Comparison of ENCODE assay signal across 37 cellular contexts in genomic region chr1:163335216-163335615, GRCh38. TPM values are rescaled to one million over a fixed set of nuclear protein-coding genes. Genes with fewer than 3 reads are reported as not detected.
"Had no signal": no experiment of that assay in that cellular context is flagged by ENCODE, and none has a peak within 500 bp of the region (broad histone marks: within the 10 kb centered on the region; RNA-seq: fewer than 3 reads in every experiment).

No MANE protein-coding gene starts in this region.

- H3K9me3 ChIP-seq: ascending aorta had no signal

- H3K4me3 Mint-ChIP-seq: activated CD4-positive, alpha-beta memory T cell treated with anti-CD3 and anti-CD28 coated beads, Interleukin-2, amount 10 ng/mL, durations not matched to agents 7 days and 5 days; activated CD4-positive, alpha-beta T cell treated with anti-CD3 and anti-CD28 coated beads for 36 hours; activated CD4-positive, alpha-beta T cell treated with anti-CD3 and anti-CD28 coated beads, Interleukin-2, amount 10 ng/mL, durations not matched to agents 7 days and 5 days; activated CD8-positive, alpha-beta memory T cell treated with anti-CD3 and anti-CD28 coated beads, Interleukin-2, amount 10 ng/mL, durations not matched to agents 7 days and 5 days; activated CD8-positive, alpha-beta T cell treated with anti-CD3 and anti-CD28 coated beads, Interleukin-2, amount 10 ng/mL, durations not matched to agents 7 days and 5 days; activated naive CD4-positive, alpha-beta T cell treated with anti-CD3 and anti-CD28 coated beads, Interleukin-2, amount 10 ng/mL, durations not matched to agents 7 days and 5 days; activated naive CD4-positive, alpha-beta T cell treated with anti-CD3 and anti-CD28 coated beads, Interleukin-2, amount 50 U/mL, for 24 hours; activated naive CD8-positive, alpha-beta T cell; activated naive CD8-positive, alpha-beta T cell treated with anti-CD3 and anti-CD28 coated beads, Interleukin-2, amount 10 ng/mL, durations not matched to agents 7 days and 5 days; activated naive CD8-positive, alpha-beta T cell treated with anti-CD3 and anti-CD28 coated beads, Interleukin-2, amount 50 U/mL, for 24 hours; activated T-cell treated with anti-CD3 and anti-CD28 coated beads, Interleukin-2, amount 50 U/mL, for 24 hours; brain; central memory CD8-positive, alpha-beta T cell; T-helper 1 cell treated with Interleukin-12 subunit alpha and Interleukin-12 subunit beta and Interleukin-4 antibody, amounts not matched to agents 30 μg/mL and 1 μg/mL, for 36 hours; T-helper 2 cell treated with Interferon-gamma antibody and Interleukin-4, amounts not matched to agents 5 μg/mL and 100 μg/mL, for 36 hours had no signal

- FAIRE-seq: bronchial epithelial cell had no signal

- H3K4me1 Mint-ChIP-seq: activated CD4-positive, alpha-beta T cell treated with anti-CD3 and anti-CD28 coated beads for 36 hours; activated CD4-positive, alpha-beta T cell treated with anti-CD3 and anti-CD28 coated beads, Interleukin-2, amount 10 ng/mL, durations not matched to agents 7 days and 5 days; activated naive CD4-positive, alpha-beta T cell treated with anti-CD3 and anti-CD28 coated beads, Interleukin-2, amount 50 U/mL, for 24 hours; activated naive CD8-positive, alpha-beta T cell treated with anti-CD3 and anti-CD28 coated beads, Interleukin-2, amount 50 U/mL, for 24 hours; brain; central memory CD8-positive, alpha-beta T cell had no signal

- H3K27ac ChIP-seq: ascending aorta, cardiac muscle cell, VCaP had no signal

- H3K27me3 Mint-ChIP-seq: activated CD4-positive, alpha-beta memory T cell treated with anti-CD3 and anti-CD28 coated beads, Interleukin-2, amount 10 ng/mL, durations not matched to agents 7 days and 5 days; activated CD4-positive, alpha-beta T cell treated with anti-CD3 and anti-CD28 coated beads for 36 hours; activated CD4-positive, alpha-beta T cell treated with anti-CD3 and anti-CD28 coated beads, Interleukin-2, amount 10 ng/mL, durations not matched to agents 7 days and 5 days; activated CD8-positive, alpha-beta memory T cell treated with anti-CD3 and anti-CD28 coated beads, Interleukin-2, amount 10 ng/mL, durations not matched to agents 7 days and 5 days; activated naive CD4-positive, alpha-beta T cell treated with anti-CD3 and anti-CD28 coated beads, Interleukin-2, amount 10 ng/mL, durations not matched to agents 7 days and 5 days; activated naive CD4-positive, alpha-beta T cell treated with anti-CD3 and anti-CD28 coated beads, Interleukin-2, amount 50 U/mL, for 24 hours; activated naive CD8-positive, alpha-beta T cell; activated naive CD8-positive, alpha-beta T cell treated with anti-CD3 and anti-CD28 coated beads, Interleukin-2, amount 10 ng/mL, durations not matched to agents 7 days and 5 days; activated naive CD8-positive, alpha-beta T cell treated with anti-CD3 and anti-CD28 coated beads, Interleukin-2, amount 50 U/mL, for 24 hours; activated T-cell treated with anti-CD3 and anti-CD28 coated beads, Interleukin-2, amount 50 U/mL, for 24 hours; brain; central memory CD8-positive, alpha-beta T cell had no signal

- H3K4me3 ChIP-seq: ascending aorta, cardiac muscle cell had no signal

- DNase-seq: activated CD4-positive, alpha-beta memory T cell treated with anti-CD3 and anti-CD28 coated beads, Interleukin-2, amount 10 ng/mL, durations not matched to agents 7 days and 5 days; activated CD4-positive, alpha-beta T cell treated with anti-CD3 and anti-CD28 coated beads for 1 hour; activated CD4-positive, alpha-beta T cell treated with anti-CD3 and anti-CD28 coated beads for 36 hours; activated CD4-positive, alpha-beta T cell treated with anti-CD3 and anti-CD28 coated beads for 48 hours; activated CD4-positive, alpha-beta T cell treated with anti-CD3 and anti-CD28 coated beads, Interleukin-2, amount 10 ng/mL, durations not matched to agents 7 days and 5 days; activated CD4-positive, alpha-beta T cell treated with anti-CD3 and anti-CD28 coated beads, Interleukin-2, amount 50 U/mL, for 48 hours; activated CD4-positive, CD25-positive, alpha-beta regulatory T cell; activated CD8-positive, alpha-beta memory T cell treated with anti-CD3 and anti-CD28 coated beads for 24 hours; activated CD8-positive, alpha-beta memory T cell treated with anti-CD3 and anti-CD28 coated beads, Interleukin-2, amount 10 ng/mL, durations not matched to agents 7 days and 5 days; activated CD8-positive, alpha-beta memory T cell treated with anti-CD3 and anti-CD28 coated beads, Interleukin-2, amount 50 U/mL, for 48 hours; activated CD8-positive, alpha-beta T cell treated with anti-CD3 and anti-CD28 coated beads, Interleukin-2, amount 10 ng/mL, durations not matched to agents 7 days and 5 days; activated effector memory CD4-positive, alpha-beta T cell treated with Interleukin-2 at 50 U/mL for 16 hours; activated gamma-delta T cell; activated naive CD4-positive, alpha-beta T cell treated with anti-CD3 and anti-CD28 coated beads, Interleukin-2, amount 10 ng/mL, durations not matched to agents 7 days and 5 days; activated naive CD4-positive, alpha-beta T cell treated with Interleukin-2 at 50 U/mL for 16 hours; activated naive CD8-positive, alpha-beta T cell treated with anti-CD3 and anti-CD28 coated beads, Interleukin-2, amount 10 ng/mL, durations not matched to agents 7 days and 5 days; activated naive CD8-positive, alpha-beta T cell treated with anti-CD3 and anti-CD28 coated beads, Interleukin-2, amount 50 U/mL, for 24 hours; activated T-cell treated with anti-CD3 and anti-CD28 coated beads, Interleukin-2, amount 50 U/mL, for 24 hours; activated T-cell treated with anti-CD3 and anti-CD28 coated beads, Interleukin-2, amount 50 U/mL, for 48 hours; amygdala; anterior cingulate cortex; caudate nucleus; cerebellar nuclear complex; T-helper 2 cell; T-helper 9 cell had no signal

- H3K9me3 Mint-ChIP-seq: central memory CD8-positive, alpha-beta T cell had no signal

- H3K4me1 ChIP-seq: ascending aorta had no signal

- H3K27me3 ChIP-seq: ascending aorta, cardiac muscle cell had no signal

- H3K27ac Mint-ChIP-seq: activated CD4-positive, alpha-beta memory T cell treated with anti-CD3 and anti-CD28 coated beads, Interleukin-2, amount 10 ng/mL, durations not matched to agents 7 days and 5 days; activated CD4-positive, alpha-beta T cell treated with anti-CD3 and anti-CD28 coated beads for 36 hours; activated CD4-positive, alpha-beta T cell treated with anti-CD3 and anti-CD28 coated beads, Interleukin-2, amount 10 ng/mL, durations not matched to agents 7 days and 5 days; activated CD8-positive, alpha-beta memory T cell treated with anti-CD3 and anti-CD28 coated beads, Interleukin-2, amount 10 ng/mL, durations not matched to agents 7 days and 5 days; activated CD8-positive, alpha-beta T cell treated with anti-CD3 and anti-CD28 coated beads, Interleukin-2, amount 10 ng/mL, durations not matched to agents 7 days and 5 days; activated naive CD4-positive, alpha-beta T cell treated with anti-CD3 and anti-CD28 coated beads, Interleukin-2, amount 10 ng/mL, durations not matched to agents 7 days and 5 days; activated naive CD4-positive, alpha-beta T cell treated with anti-CD3 and anti-CD28 coated beads, Interleukin-2, amount 50 U/mL, for 24 hours; activated naive CD8-positive, alpha-beta T cell; activated naive CD8-positive, alpha-beta T cell treated with anti-CD3 and anti-CD28 coated beads, Interleukin-2, amount 10 ng/mL, durations not matched to agents 7 days and 5 days; activated naive CD8-positive, alpha-beta T cell treated with anti-CD3 and anti-CD28 coated beads, Interleukin-2, amount 50 U/mL, for 24 hours; activated T-cell treated with anti-CD3 and anti-CD28 coated beads, Interleukin-2, amount 50 U/mL, for 24 hours; activated T-helper 2 cell treated with anti-CD3 and anti-CD28 coated beads, Interferon-gamma antibody, Interleukin-2, Interleukin-4, amounts not matched to agents 10 μg/mL and 5 μg/mL and 100 μg/mL, durations not matched to agents 14 hours and 24 hours and 36 hours; brain; T-helper 1 cell treated with Interleukin-12 subunit alpha and Interleukin-12 subunit beta and Interleukin-4 antibody, amounts not matched to agents 30 μg/mL and 1 μg/mL, for 36 hours; T-helper 2 cell treated with Interferon-gamma antibody and Interleukin-4, amounts not matched to agents 5 μg/mL and 100 μg/mL, for 36 hours had no signal

- ATAC-seq: activated CD4-positive, alpha-beta T cell treated with anti-CD3 and anti-CD28 coated beads for 36 hours; activated CD4-positive, CD25-positive, alpha-beta regulatory T cell treated with anti-CD3 and anti-CD28 coated beads, Interleukin-2, amount 50 U/mL, for 24 hours; activated CD8-positive, alpha-beta memory T cell treated with anti-CD3 and anti-CD28 coated beads, Interleukin-2, amount 10 ng/mL, durations not matched to agents 7 days and 5 days; activated CD8-positive, alpha-beta T cell treated with anti-CD3 and anti-CD28 coated beads, Interleukin-2, amount 10 ng/mL, durations not matched to agents 7 days and 5 days; activated naive CD8-positive, alpha-beta T cell treated with anti-CD3 and anti-CD28 coated beads, Interleukin-2, amount 50 U/mL, for 24 hours had no signal

- H3K36me3 ChIP-seq: ascending aorta had no signal

RNA-seq across cellular contexts. Expression of gene NUF2, which starts 13.5 kb away (rescaled TPM):
- total RNA-seq: ascending aorta had no signal
